In genomic region chrX:103413981-103414380, GRCh38 we compare ENCODE assay signal across 28 cellular contexts. TPM values are rescaled to one million over a fixed set of nuclear protein-coding genes. Genes with fewer than 3 reads are reported as not detected.
A peak's percentile ranks its signal among the peaks of the same experiment; 100 is the strongest.
DNase-seq lines count a peak whose midpoint lies in the region; ATAC-seq lines count a peak whose summit lies in the region.
"Had no signal": no experiment of that assay in that cellular context is flagged by ENCODE, and none has a peak within 500 bp of the region (broad histone marks: within the 10 kb centered on the region; RNA-seq: fewer than 3 reads in every experiment).

No MANE protein-coding gene starts in this region.

- peak; percentile 60 for DNase-seq in NCI-H1694 treated with DMSO at 0.1 percent for 48 hours (lab: John Stamatoyannopoulos, UW)
- no peak for DNase-seq in NCI-H1694 (lab: John Stamatoyannopoulos, UW)
- peak; percentile 28 for DNase-seq in NCI-H2227 treated with DMSO at 0.1 percent for 48 hours (lab: John Stamatoyannopoulos, UW)
- DNase-seq in head of caudate nucleus = peak in 36 of 42 donors; percentile 9 to 67 (median 38)
- no peak for DNase-seq in left colon
- no peak for DNase-seq in NCI-H526 (lab: John Stamatoyannopoulos, UW)
- DNase-seq: 8988T; ACHN; CD4-positive, CD25-positive, alpha-beta regulatory T cell; DMS153; GM23248; H7; Karpas-422; NCI-H1092; NCI-H1436 treated with DMSO at 0.1 percent for 48 hours; NCI-H2029 treated with DMSO at 0.1 percent for 48 hours; NCI-H2171 treated with DMSO at 0.1 percent for 48 hours; NCI-H446; NCI-H524 treated with DMSO at 0.1 percent for 48 hours; NCI-H82; Right ventricle myocardium superior; RPMI8226 had no signal

- peak overlapping the region; percentile 25 for H3K27ac ChIP-seq in temporal lobe (ENCODE audit: low read depth, low read length)
- H3K27ac ChIP-seq: BLaER1, GM23248, SJSA1 had no signal

- ATAC-seq in left colon (no peak), GM18907 (IDR thresholded peaks at IDR 0.05; ENCODE audit: unreplicated experiment) (no peak)
- ATAC-seq: HepG2 had no signal

- intact Hi-C loops in head of caudate nucleus (cut with DNase I) (no loop called here), left colon (cut with DNase I, micrococcal nuclease) (no loop called here)

RNA-seq across cellular contexts. Expression of gene BEX3, which starts 37.6 kb away (rescaled TPM):
- 182 TPM for total RNA-seq in temporal lobe
- 10 to 100 TPM; 29.5 to 33.4 TPM for total RNA-seq in left colon
- total RNA-seq: HT-29 had no signal

RNA-seq across cellular contexts. Expression of gene TCEAL9, which starts 57.7 kb away (rescaled TPM):
- total RNA-seq in temporal lobe (30.7 TPM), left colon (10 to 100 TPM; 25.6 to 28.4 TPM)

Comparison
In these comparisons a context has a peak if more than half of its experiments do, and no peak if none do; other contexts are left out.
1. DNase-seq: peak in NCI-H1694 treated with DMSO at 0.1 percent for 48 hours (single experiment), NCI-H2227 treated with DMSO at 0.1 percent for 48 hours (single experiment) and head of caudate nucleus (36 of 42); none in NCI-H1694 (single experiment), left colon (0 of 2) and NCI-H526 (0 of 2).